Comparison of ENCODE assay signal across 21 cellular contexts in the genomic region with DNA sequence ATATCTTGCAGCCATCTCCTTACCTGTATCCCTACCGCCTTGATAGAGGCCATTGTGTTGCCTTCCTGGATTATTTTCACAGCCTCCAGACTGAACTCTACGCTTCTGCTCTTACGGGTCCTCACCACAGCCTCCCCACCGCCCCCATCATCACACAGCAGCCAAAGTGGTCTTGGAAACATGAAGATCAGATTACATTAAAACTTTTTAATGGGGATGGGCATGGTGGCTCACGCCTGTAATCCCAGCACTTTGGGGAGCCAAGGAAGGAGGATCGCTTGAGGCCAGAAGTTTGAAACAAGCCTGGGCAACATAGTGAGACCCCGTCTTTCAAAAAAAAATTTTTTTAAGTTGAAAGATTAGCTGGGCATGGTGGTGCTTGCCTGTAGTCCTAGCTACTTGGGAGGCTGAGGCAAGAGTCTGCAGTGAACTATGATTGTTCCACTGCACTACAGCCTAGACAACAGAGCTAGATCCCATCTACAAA.
DNase-seq lines count a peak whose midpoint lies in the region; ATAC-seq, FAIRE-seq and TF ChIP-seq lines count a peak whose summit lies in the region.
"Had no signal": no experiment of that assay in that cellular context is flagged by ENCODE, and none has a peak within 500 bp of the region (broad histone marks: within the 10 kb centered on the region; RNA-seq: fewer than 3 reads in every experiment).

No MANE protein-coding gene starts in this region.

- CTCF ChIA-PET in HepG2 (lab: Yijun Ruan, JAX; ENCODE audit: low intra/inter-chr PET ratio, low total read pairs), result no interaction called here

- H3K27ac Mint-ChIP-seq in natural killer cell treated with Interleukin-12 subunit alpha and Interleukin-12 subunit beta and Interleukin-15 and Interleukin-18, amount 100 ng/mL, for 72 hours, result no peak overlapping the region
- H3K27ac Mint-ChIP-seq in natural killer cell, result no peak overlapping the region
- H3K27ac Mint-ChIP-seq: B cell; CD8-positive, alpha-beta T cell had no signal

- BruUV-seq in HepG2 (replicated peaks; lab: Mats Ljungman, UMichigan), result no TSS peak

- no peaks in the 10 kb centered on the region for H3K4me1 ChIP-seq in HepG2 (ENCODE audit: insufficient read depth, low read length)

- no peak for TF ChIP-seq CTCF in natural killer cell (IDR thresholded peaks at IDR 0.05)
- TF ChIP-seq CTCF in HepG2 (CRISPR knock-in tag; IDR thresholded peaks at IDR 0.05), result no peak

- in situ Hi-C loops in HepG2 (cut with HindIII; ENCODE audit: extremely low pct_ligation_motif_present, low pct_unique_long_range_greater_than_20kb), result no loop called here

- H3K4me1 Mint-ChIP-seq in natural killer cell treated with Interleukin-12 subunit alpha and Interleukin-12 subunit beta and Interleukin-15 and Interleukin-18, amount 100 ng/mL, for 72 hours (ENCODE audit: low read depth in 2 of 2), result no peaks in the 10 kb centered on the region
- H3K4me1 Mint-ChIP-seq in natural killer cell, result no peaks in the 10 kb centered on the region
- H3K4me1 Mint-ChIP-seq: B cell had no signal

- TF ChIP-seq EP300 in HepG2 (IDR thresholded peaks at IDR 0.05; ENCODE audit: low read depth in 2 of 2, low read length in 2 of 2) (no peak), HepG2 (CRISPR knock-in tag; IDR thresholded peaks at IDR 0.05; ENCODE audit: borderline replicate concordance) (no peak)

- no peaks in the 10 kb centered on the region for H3K9me3 Mint-ChIP-seq in natural killer cell treated with Interleukin-12 subunit alpha and Interleukin-12 subunit beta and Interleukin-15 and Interleukin-18, amount 100 ng/mL, for 72 hours
- H3K9me3 Mint-ChIP-seq in natural killer cell, result no peaks in the 10 kb centered on the region
- H3K9me3 Mint-ChIP-seq: CD8-positive, alpha-beta T cell had no signal

- no peaks in the 10 kb centered on the region for H3K36me3 ChIP-seq in HepG2 (replicated peaks in 1 of 2; ENCODE audit: control insufficient read depth in 1 of 2, insufficient read depth in 2 of 2, low read length in 2 of 2)

- H3K9me3 ChIP-seq in HepG2 (ENCODE audit: low read length), result no peaks in the 10 kb centered on the region

- peak; percentile 34 for DNase-seq in natural killer cell treated with Interleukin-12 subunit alpha and Interleukin-12 subunit beta and Interleukin-15 and Interleukin-18, amount 100 ng/mL, for 72 hours (ENCODE audit: low spot score)
- DNase-seq in natural killer cell (no peak), HepG2 (ENCODE audit: low spot score) (no peak), NCI-H1436 (lab: John Stamatoyannopoulos, UW) (no peak), SK-N-DZ (ENCODE audit: low spot score) (no peak)
- DNase-seq: C1 segment of cervical spinal cord, COR-L47, DMS153, DMS79 treated with DMSO at 0.1 percent for 48 hours, EL, IMR-90 had no signal

- no peak overlapping the region for H3K4me2 ChIP-seq in HepG2 (ENCODE audit: low read depth, low read length)

- H3K4me3 ChIP-seq in HepG2 (replicated peaks in 1 of 3; ENCODE audit: insufficient read depth in 1 of 3, low read depth in 2 of 3, low read length in 3 of 3), result no peak overlapping the region

- POLR2A ChIA-PET in HepG2 (lab: Yijun Ruan, JAX), result no interaction called here

- no peak for ATAC-seq in natural killer cell treated with Interleukin-12 subunit alpha and Interleukin-12 subunit beta and Interleukin-15 and Interleukin-18, amount 100 ng/mL, for 72 hours
- ATAC-seq in natural killer cell (no peak), HepG2 (no peak), GM18873 (IDR thresholded peaks at IDR 0.05; ENCODE audit: low FRiP score, unreplicated experiment) (no peak)
- ATAC-seq: CD8-positive, alpha-beta T cell; HCT116 had no signal

- H3K27ac ChIP-seq in angular gyrus (ENCODE audit: low read depth, low read length) (peak overlapping the region; percentile 41), HepG2 (ENCODE audit: extremely low read length, insufficient read depth, low read length) (no peak overlapping the region)

- TF ChIP-seq RAD21 in HepG2 (CRISPR knock-in tag; IDR thresholded peaks at IDR 0.05), result no peak

- H3K9ac ChIP-seq in HepG2 (ENCODE audit: insufficient read depth, low read depth, low read length), result no peak overlapping the region

- no peak overlapping the region for H2AFZ ChIP-seq in HepG2 (ENCODE audit: low read length)

- WGBS in HepG2 (ENCODE audit: low lambda C conversion rate), result 21% methylated on average over 7 of the region's 7 CpGs

- no peaks in the 10 kb centered on the region for H3K27me3 Mint-ChIP-seq in natural killer cell treated with Interleukin-12 subunit alpha and Interleukin-12 subunit beta and Interleukin-15 and Interleukin-18, amount 100 ng/mL, for 72 hours
- peaks cover 0 to 2% of the 10 kb centered on the region in 2 donors for H3K27me3 Mint-ChIP-seq in natural killer cell (ENCODE audit: low read depth in 2 of 2)
- H3K27me3 Mint-ChIP-seq: B cell had no signal

- H4K20me1 ChIP-seq in HepG2 (ENCODE audit: insufficient read depth, low read length), result no peaks in the 10 kb centered on the region

- no peak for TF ChIP-seq POLR2A in HepG2 (IDR thresholded peaks at IDR 0.05; ENCODE audit: insufficient read depth in 1 of 2, low read depth in 2 of 2, low read length in 2 of 2)

- no peak for FAIRE-seq in HepG2 (lab: Jason Lieb, UNC)
- FAIRE-seq: A204.1, D721Med, G401.6, GM12891, GM19239 had no signal

- H3K36me3 Mint-ChIP-seq in natural killer cell treated with Interleukin-12 subunit alpha and Interleukin-12 subunit beta and Interleukin-15 and Interleukin-18, amount 100 ng/mL, for 72 hours, result no peaks in the 10 kb centered on the region
- no peaks in the 10 kb centered on the region for H3K36me3 Mint-ChIP-seq in natural killer cell
- H3K36me3 Mint-ChIP-seq: CD8-positive, alpha-beta T cell had no signal

- H3K79me2 ChIP-seq in HepG2 (ENCODE audit: insufficient read depth, low read length), result no peaks in the 10 kb centered on the region

- intact Hi-C loops in natural killer cell (cut with micrococcal nuclease) (no loop called here), HepG2 (cut with micrococcal nuclease; ENCODE audit: unreplicated experiment) (no loop called here)

- no peak overlapping the region for H3K4me3 Mint-ChIP-seq in natural killer cell treated with Interleukin-12 subunit alpha and Interleukin-12 subunit beta and Interleukin-15 and Interleukin-18, amount 100 ng/mL, for 72 hours
- no peak overlapping the region for H3K4me3 Mint-ChIP-seq in natural killer cell
- H3K4me3 Mint-ChIP-seq: B cell; CD8-positive, alpha-beta T cell had no signal

- H3K27me3 ChIP-seq in HepG2 (ENCODE audit: control insufficient read depth in 1 of 2, insufficient read depth in 2 of 2, low read length in 2 of 2), result peaks cover 0 to 54% of the 10 kb centered on the region in 2 experiments; a peak in 4 of 5 replicates

TF ChIP-seq in HepG2, 621 proteins besides CTCF, POLR2A, EP300 and RAD21 (continues in another document):
- TF ChIP-seq, protein P1, sequence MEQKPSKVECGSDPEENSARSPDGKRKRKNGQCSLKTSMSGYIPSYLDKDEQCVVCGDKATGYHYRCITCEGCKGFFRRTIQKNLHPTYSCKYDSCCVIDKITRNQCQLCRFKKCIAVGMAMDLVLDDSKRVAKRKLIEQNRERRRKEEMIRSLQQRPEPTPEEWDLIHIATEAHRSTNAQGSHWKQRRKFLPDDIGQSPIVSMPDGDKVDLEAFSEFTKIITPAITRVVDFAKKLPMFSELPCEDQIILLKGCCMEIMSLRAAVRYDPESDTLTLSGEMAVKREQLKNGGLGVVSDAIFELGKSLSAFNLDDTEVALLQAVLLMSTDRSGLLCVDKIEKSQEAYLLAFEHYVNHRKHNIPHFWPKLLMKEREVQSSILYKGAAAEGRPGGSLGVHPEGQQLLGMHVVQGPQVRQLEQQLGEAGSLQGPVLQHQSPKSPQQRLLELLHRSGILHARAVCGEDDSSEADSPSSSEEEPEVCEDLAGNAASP (CRISPR knock-in tag; IDR thresholded peaks at IDR 0.05; ENCODE audit: borderline replicate concordance), result no peak
- TF ChIP-seq KMT2B (CRISPR knock-in tag; IDR thresholded peaks at IDR 0.05) (no peak), ZNF121 (CRISPR knock-in tag; IDR thresholded peaks at IDR 0.05) (0 out of 2 replicates have a peak, but pooled peaks have one; percentile 10), CAMTA2 (CRISPR knock-in tag; IDR thresholded peaks at IDR 0.05; ENCODE audit: borderline replicate concordance) (no peak), TAF1 (CRISPR knock-in tag; IDR thresholded peaks at IDR 0.05) (0 out of 2 replicates have a peak, but pooled peaks have one; percentile 19), KLF15 (CRISPR knock-in tag; IDR thresholded peaks at IDR 0.05; ENCODE audit: borderline replicate concordance) (no peak), ZSCAN29 (CRISPR knock-in tag; conservative IDR thresholded peaks at IDR 0.05) (no peak)
- TF ChIP-seq, protein P2, sequence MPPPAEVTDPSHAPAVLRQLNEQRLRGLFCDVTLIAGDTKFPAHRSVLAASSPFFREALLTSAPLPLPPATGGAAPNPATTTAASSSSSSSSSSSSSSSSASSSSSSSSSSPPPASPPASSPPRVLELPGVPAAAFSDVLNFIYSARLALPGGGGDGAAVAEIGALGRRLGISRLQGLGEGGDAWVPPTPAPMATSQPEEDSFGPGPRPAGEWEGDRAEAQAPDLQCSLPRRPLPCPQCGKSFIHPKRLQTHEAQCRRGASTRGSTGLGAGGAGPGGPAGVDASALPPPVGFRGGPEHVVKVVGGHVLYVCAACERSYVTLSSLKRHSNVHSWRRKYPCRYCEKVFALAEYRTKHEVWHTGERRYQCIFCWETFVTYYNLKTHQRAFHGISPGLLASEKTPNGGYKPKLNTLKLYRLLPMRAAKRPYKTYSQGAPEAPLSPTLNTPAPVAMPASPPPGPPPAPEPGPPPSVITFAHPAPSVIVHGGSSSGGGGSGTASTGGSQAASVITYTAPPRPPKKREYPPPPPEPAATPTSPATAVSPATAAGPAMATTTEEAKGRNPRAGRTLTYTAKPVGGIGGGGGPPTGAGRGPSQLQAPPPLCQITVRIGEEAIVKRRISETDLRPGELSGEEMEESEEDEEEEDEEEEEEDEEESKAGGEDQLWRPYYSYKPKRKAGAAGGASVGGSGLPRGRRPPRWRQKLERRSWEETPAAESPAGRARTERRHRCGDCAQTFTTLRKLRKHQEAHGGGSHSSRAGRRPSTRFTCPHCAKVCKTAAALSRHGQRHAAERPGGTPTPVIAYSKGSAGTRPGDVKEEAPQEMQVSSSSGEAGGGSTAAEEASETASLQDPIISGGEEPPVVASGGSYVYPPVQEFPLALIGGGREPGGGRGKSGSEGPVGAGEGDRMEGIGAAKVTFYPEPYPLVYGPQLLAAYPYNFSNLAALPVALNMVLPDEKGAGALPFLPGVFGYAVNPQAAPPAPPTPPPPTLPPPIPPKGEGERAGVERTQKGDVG (CRISPR knock-in tag; IDR thresholded peaks at IDR 0.05; ENCODE audit: borderline replicate concordance), result no peak
